ENCODE assay signal across 9 cellular contexts in genomic region chr6:68087399-68088133, GRCh38.
DNase-seq lines count a peak whose midpoint lies in the region; ATAC-seq and TF ChIP-seq lines count a peak whose summit lies in the region.
"Had no signal": no experiment of that assay in that cellular context is flagged by ENCODE, and none has a peak within 500 bp of the region (broad histone marks: within the 10 kb centered on the region; RNA-seq: fewer than 3 reads in every experiment).

No MANE protein-coding gene starts in this region.

- H2AFZ ChIP-seq in SU-DHL-6 (ENCODE audit: low read depth, low read length, severe bottlenecking) (peak overlapping the region; percentile 88), neuronal stem cell (ENCODE audit: low read length) (no peak overlapping the region)

- H2AK5ac ChIP-seq in neuronal stem cell (ENCODE audit: low read depth, low read length) = no peak overlapping the region

- H3K27ac Mint-ChIP-seq in activated CD4-positive, alpha-beta T cell treated with anti-CD3 and anti-CD28 coated beads, Interleukin-2, amount 10 ng/mL, durations not matched to agents 24 days and 14 days = no peak overlapping the region

- H3K79me1 ChIP-seq in neuronal stem cell (ENCODE audit: low read depth, low read length) = no peaks in the 10 kb centered on the region

- H3K9me2 ChIP-seq in SU-DHL-6 (replicated peaks; ENCODE audit: insufficient read depth, low read length) = no peaks in the 10 kb centered on the region

- H3K4me3 Mint-ChIP-seq in activated CD4-positive, alpha-beta T cell treated with anti-CD3 and anti-CD28 coated beads, Interleukin-2, amount 10 ng/mL, durations not matched to agents 24 days and 14 days = no peak overlapping the region

- peak overlapping the region; percentile 100 for H3K27ac ChIP-seq in SU-DHL-6 (ENCODE audit: low read depth, low read length)
- no peak overlapping the region for H3K27ac ChIP-seq in neuronal stem cell (replicated peaks; ENCODE audit: low read length)
- no peak overlapping the region for H3K27ac ChIP-seq in sigmoid colon

- DNase-seq in DMS53 (lab: John Stamatoyannopoulos, UW) = peak; percentile 48
- no peak for DNase-seq in activated CD4-positive, alpha-beta T cell treated with anti-CD3 and anti-CD28 coated beads, Interleukin-2, amount 10 ng/mL, durations not matched to agents 24 days and 14 days
- no peak for DNase-seq in neuronal stem cell (ENCODE audit: low spot score)
- no peak for DNase-seq in activated CD4-positive, alpha-beta T cell treated with anti-CD3 and anti-CD28 coated beads for 48 hours
- no peak for DNase-seq in sigmoid colon
- DNase-seq: glutamatergic neuron had no signal

- H4K20me1 ChIP-seq in SU-DHL-6 (ENCODE audit: low read depth, low read length) = no peaks in the 10 kb centered on the region

- H3K36me3 ChIP-seq in SU-DHL-6 (ENCODE audit: low read length) (peaks cover 12% of the 10 kb centered on the region), neuronal stem cell (replicated peaks in 1 of 2; ENCODE audit: control insufficient read depth in 2 of 2, insufficient read depth in 2 of 2, low read length in 2 of 2) (no peaks in the 10 kb centered on the region), sigmoid colon (no peaks in the 10 kb centered on the region)

- H3K23ac ChIP-seq in neuronal stem cell (ENCODE audit: low read depth, low read length, poor library complexity) = no peak overlapping the region

- H3K4me3 ChIP-seq in SU-DHL-6 (ENCODE audit: insufficient read depth, low read length, poor library complexity, severe bottlenecking) (peak overlapping the region; percentile 43), neuronal stem cell (ENCODE audit: low read length in 2 of 2) (peak overlapping the region in 1 of 2 donors; percentile 68), sigmoid colon (no peak overlapping the region)

- H4K8ac ChIP-seq in neuronal stem cell (ENCODE audit: low read depth, low read length) = no peak overlapping the region

- H3K9me3 Mint-ChIP-seq in activated CD4-positive, alpha-beta T cell treated with anti-CD3 and anti-CD28 coated beads, Interleukin-2, amount 10 ng/mL, durations not matched to agents 24 days and 14 days = no peaks in the 10 kb centered on the region

- intact Hi-C loops in activated CD4-positive, alpha-beta T cell treated with anti-CD3 and anti-CD28 coated beads, Interleukin-2, amount 10 ng/mL, durations not matched to agents 24 days and 14 days (cut with micrococcal nuclease) = no loop called here
- intact Hi-C loops in sigmoid colon (cut with DNase I) = no loop called here

- TF ChIP-seq CTCF in SU-DHL-6 (IDR thresholded peaks at IDR 0.05; ENCODE audit: insufficient read depth, low read length, poor library complexity, severe bottlenecking) (no peak), sigmoid colon (IDR thresholded peaks at IDR 0.05) (no peak)

- no peaks in the 10 kb centered on the region for H3K4me1 ChIP-seq in neuronal stem cell (ENCODE audit: control insufficient read depth in 2 of 2, insufficient read depth in 1 of 2, low read depth in 1 of 2, low read length in 2 of 2)
- no peaks in the 10 kb centered on the region for H3K4me1 ChIP-seq in sigmoid colon

- TF ChIP-seq EP300 in sigmoid colon (IDR thresholded peaks at IDR 0.05) = no peak

- H3K79me2 ChIP-seq in SU-DHL-6 (ENCODE audit: insufficient read depth, low read length) = no peaks in the 10 kb centered on the region

- H3K36me3 Mint-ChIP-seq in activated CD4-positive, alpha-beta T cell treated with anti-CD3 and anti-CD28 coated beads, Interleukin-2, amount 10 ng/mL, durations not matched to agents 24 days and 14 days (ENCODE audit: low read depth) = no peaks in the 10 kb centered on the region

- H3K9ac ChIP-seq in SU-DHL-6 (ENCODE audit: low read length) (peak overlapping the region; percentile 58), neuronal stem cell (ENCODE audit: low read depth, low read length, poor library complexity) (no peak overlapping the region)

- no CpG with 5 or more reads among the region's 1 CpG for WGBS in neuronal stem cell (ENCODE audit: extremely low coverage in 2 of 2, insufficient read length in 2 of 2, insufficient replicate concordance in 1 of 2), 2 donors
- 85 to 92% methylated on average over 1 of the region's 1 CpG for WGBS in sigmoid colon, 2 donors

- H3K4me1 Mint-ChIP-seq in activated CD4-positive, alpha-beta T cell treated with anti-CD3 and anti-CD28 coated beads, Interleukin-2, amount 10 ng/mL, durations not matched to agents 24 days and 14 days = no peaks in the 10 kb centered on the region

- H2BK15ac ChIP-seq in neuronal stem cell (ENCODE audit: low read length) = no peak overlapping the region

- H3F3A ChIP-seq in SU-DHL-6 (ENCODE audit: insufficient read depth) = peaks cover 27% of the 10 kb centered on the region

- no peak overlapping the region for H3K14ac ChIP-seq in neuronal stem cell (ENCODE audit: low read length)

- H3K9me3 ChIP-seq in SU-DHL-6 (ENCODE audit: insufficient read depth, low read length) (peaks cover 14% of the 10 kb centered on the region), neuronal stem cell (replicated peaks in 1 of 2; ENCODE audit: control insufficient read depth in 2 of 2, insufficient read depth in 1 of 2, low read depth in 1 of 2, low read length in 2 of 2) (no peaks in the 10 kb centered on the region), sigmoid colon (no peaks in the 10 kb centered on the region)

- H4K91ac ChIP-seq in neuronal stem cell (ENCODE audit: low read depth, low read length, poor library complexity) = no peak overlapping the region

- H3K4me2 ChIP-seq in SU-DHL-6 (ENCODE audit: low read depth, low read length, poor library complexity, severe bottlenecking) (peak overlapping the region; percentile 97), neuronal stem cell (ENCODE audit: insufficient read depth, low read length, poor library complexity, severe bottlenecking) (no peak overlapping the region)

- no peaks in the 10 kb centered on the region for H3K27me3 ChIP-seq in SU-DHL-6 (ENCODE audit: low read length)
- H3K27me3 ChIP-seq in neuronal stem cell (ENCODE audit: control insufficient read depth in 3 of 3, insufficient read depth in 3 of 3, low read depth in 1 of 3, low read length in 3 of 3) = no peaks in the 10 kb centered on the region
- H3K27me3 ChIP-seq in sigmoid colon = no peaks in the 10 kb centered on the region

- H2BK12ac ChIP-seq in neuronal stem cell (ENCODE audit: low read length) = no peak overlapping the region

- no peaks in the 10 kb centered on the region for H3K27me3 Mint-ChIP-seq in activated CD4-positive, alpha-beta T cell treated with anti-CD3 and anti-CD28 coated beads, Interleukin-2, amount 10 ng/mL, durations not matched to agents 24 days and 14 days

- H2BK120ac ChIP-seq in neuronal stem cell (ENCODE audit: low read depth, low read length) = no peak overlapping the region

- no peak overlapping the region for H3K4ac ChIP-seq in neuronal stem cell (ENCODE audit: low read length)

- H3K18ac ChIP-seq in neuronal stem cell (ENCODE audit: low read length) = no peak overlapping the region

- TF ChIP-seq POLR2A in sigmoid colon (IDR thresholded peaks at IDR 0.05) = no peak

- ATAC-seq in GM19467 (IDR thresholded peaks at IDR 0.05; ENCODE audit: unreplicated experiment) (peak; percentile 59), HG03175 (IDR thresholded peaks at IDR 0.05; ENCODE audit: unreplicated experiment) (peak; percentile 76)

- no peak overlapping the region for H2BK5ac ChIP-seq in neuronal stem cell (ENCODE audit: low read length)
